Comparison of ENCODE assay signal across 17 cellular contexts in genomic region chr10:89263531-89263930, GRCh38. TPM values are rescaled to one million over a fixed set of nuclear protein-coding genes. Genes with fewer than 3 reads are reported as not detected.
DNase-seq lines count a peak whose midpoint lies in the region; ATAC-seq and TF ChIP-seq lines count a peak whose summit lies in the region.
"Had no signal": no experiment of that assay in that cellular context is flagged by ENCODE, and none has a peak within 500 bp of the region (broad histone marks: within the 10 kb centered on the region; RNA-seq: fewer than 3 reads in every experiment).

No MANE protein-coding gene starts in this region.

- no peak overlapping the region for H3K4me3 Mint-ChIP-seq in MCF 10A (ENCODE audit: unreplicated experiment)
- H3K4me3 Mint-ChIP-seq: CD14-positive monocyte had no signal

- H4K5ac ChIP-seq in mesendoderm (ENCODE audit: low read length): no peak overlapping the region

- no TSS peak for BruUV-seq in MCF 10A (replicated peaks; lab: Mats Ljungman, UMichigan)

- no peak overlapping the region for H3K4me3 ChIP-seq in breast epithelium
- H3K4me3 ChIP-seq in mesendoderm (ENCODE audit: low read length): no peak overlapping the region
- no peak overlapping the region for H3K4me3 ChIP-seq in mucosa of descending colon

- no peak overlapping the region for H4K8ac ChIP-seq in mesendoderm (ENCODE audit: low read depth, low read length)

- no peaks in the 10 kb centered on the region for H3K9me3 Mint-ChIP-seq in MCF 10A (ENCODE audit: unreplicated experiment)

- H3K27me3 Mint-ChIP-seq in MCF 10A (ENCODE audit: insufficient read depth, unreplicated experiment): no peaks in the 10 kb centered on the region

- peak overlapping the region; percentile 56 for H3K56ac ChIP-seq in mesendoderm (ENCODE audit: low read length)

- no peak overlapping the region for H3K18ac ChIP-seq in mesendoderm (ENCODE audit: low read length)

- H3K27ac ChIP-seq in breast epithelium (no peak overlapping the region), VCaP (peak overlapping the region; percentile 66), mesendoderm (ENCODE audit: low read depth, low read length) (no peak overlapping the region)

- H2BK5ac ChIP-seq in mesendoderm (ENCODE audit: low read length): no peak overlapping the region

- H3K79me2 ChIP-seq in mesendoderm (ENCODE audit: control insufficient read depth, insufficient read depth, low read length): no peaks in the 10 kb centered on the region

- no peak for DNase-seq in MCF 10A (ENCODE audit: unreplicated experiment)
- no peak for DNase-seq in breast epithelium (ENCODE audit: low spot score in 2 of 2)
- no peak for DNase-seq in mesendoderm
- no peak for DNase-seq in retina
- DNase-seq in HuH-7 (ENCODE audit: low spot score): no peak
- no peak for DNase-seq in mucosa of descending colon
- DNase-seq: COR-L47, DMS53, HCEC 1CT, NCI-H146, NCI-H2081 treated with DMSO at 0.1 percent for 48 hours, NCI-H524 treated with DMSO at 0.1 percent for 48 hours had no signal

- intact Hi-C loops in MCF 10A (cut with micrococcal nuclease) (no loop called here), breast epithelium (cut with DNase I; ENCODE audit: low total_unique reads) (no loop called here), mucosa of descending colon (cut with DNase I, micrococcal nuclease) (no loop called here)

- H3K4me2 ChIP-seq in mesendoderm (ENCODE audit: low read length): no peak overlapping the region

- H2BK15ac ChIP-seq in mesendoderm (replicated peaks; ENCODE audit: low read depth): no peak overlapping the region

- H2BK120ac ChIP-seq in mesendoderm (ENCODE audit: low read depth, low read length): no peak overlapping the region

- no peaks in the 10 kb centered on the region for H3K9me3 ChIP-seq in breast epithelium
- H3K9me3 ChIP-seq in mucosa of descending colon: no peaks in the 10 kb centered on the region

- H3K27me3 ChIP-seq in breast epithelium (no peaks in the 10 kb centered on the region), mesendoderm (ENCODE audit: insufficient read depth, low read length, poor library complexity) (no peaks in the 10 kb centered on the region)

- H3K4ac ChIP-seq in mesendoderm (ENCODE audit: low read depth, low read length): peak overlapping the region; percentile 22

- no peak overlapping the region for H3K23ac ChIP-seq in mesendoderm (ENCODE audit: low read length)

- no peak overlapping the region for H3K9ac ChIP-seq in mesendoderm (ENCODE audit: low read length)

- TF ChIP-seq POLR2A in breast epithelium (IDR thresholded peaks at IDR 0.05): no peak
- TF ChIP-seq POLR2A in GM18505 (IDR thresholded peaks at IDR 0.05; ENCODE audit: borderline replicate concordance, extremely low read depth, insufficient read depth, insufficient read length): no peak

- POLR2A ChIA-PET in MCF 10A (lab: Yijun Ruan, JAX): interaction anchor here (1.2 kb wide), 1 partner anchor 15 kb away, joined by 4 read pairs; no protein-coding TSS in a partner anchor

- H3K36me3 ChIP-seq in breast epithelium (no peaks in the 10 kb centered on the region), mesendoderm (ENCODE audit: control insufficient read depth, insufficient read depth, low read length) (no peaks in the 10 kb centered on the region), mucosa of descending colon (ENCODE audit: low read depth) (no peaks in the 10 kb centered on the region)

- CTCF ChIA-PET in MCF 10A (lab: Yijun Ruan, JAX): interaction anchor here (0.8 to 1.6 kb wide), 4 partner anchors 8 to 129 kb away, joined by 4 to 7 read pairs (median 4); partner anchors contain the start of gene IFIT1

- peak overlapping the region; percentile 70 for H3K27ac Mint-ChIP-seq in MCF 10A (ENCODE audit: low read depth, unreplicated experiment)

- TF ChIP-seq CTCF in MCF 10A (IDR thresholded peaks at IDR 0.05; ENCODE audit: unreplicated experiment) (no peak), breast epithelium (IDR thresholded peaks at IDR 0.05) (no peak), VCaP (conservative IDR thresholded peaks at IDR 0.05) (no peak), mucosa of descending colon (IDR thresholded peaks at IDR 0.05) (no peak)

- H2AK5ac ChIP-seq in mesendoderm (ENCODE audit: low read length): peak overlapping the region; percentile 24

- no CpG with 5 or more reads among the region's 1 CpG for WGBS in mesendoderm (ENCODE audit: extremely low coverage, insufficient coverage, low lambda C conversion rate)

- ATAC-seq in mucosa of descending colon: no peak
- no peak for ATAC-seq in GM18505 (IDR thresholded peaks at IDR 0.05; ENCODE audit: unreplicated experiment)

- no peaks in the 10 kb centered on the region for H3K79me1 ChIP-seq in mesendoderm (ENCODE audit: low read length)

- peaks cover 27% of the 10 kb centered on the region for H3K4me1 Mint-ChIP-seq in MCF 10A (ENCODE audit: insufficient read depth, unreplicated experiment)

- no peaks in the 10 kb centered on the region for H3K36me3 Mint-ChIP-seq in MCF 10A (ENCODE audit: insufficient read depth, unreplicated experiment)

- H3K4me1 ChIP-seq in breast epithelium (no peaks in the 10 kb centered on the region), mesendoderm (ENCODE audit: control insufficient read depth, low read depth, low read length) (peaks cover 16% of the 10 kb centered on the region), mucosa of descending colon (ENCODE audit: low read depth) (no peaks in the 10 kb centered on the region)

RNA-seq across cellular contexts. Expression of gene LIPA, which starts 12.0 kb away (rescaled TPM):
- total RNA-seq in MCF 10A (2022): 18.5 and 22.3 TPM in 2 replicates
- 10 to 100 TPM; 44.9 to 90.7 (median 67.2) TPM for total RNA-seq in breast epithelium
- 39.3 TPM for polyA plus RNA-seq in mesendoderm (2013, experiment 1 of 2)
- 38.4 TPM for polyA plus RNA-seq in mesendoderm (2013, experiment 2 of 2)
- total RNA-seq in mucosa of descending colon: 10 to 100 TPM; 20.6 to 34.5 (median 29.6) TPM

RNA-seq across cellular contexts. Expression of gene IFIT2, which starts 38.3 kb away (rescaled TPM):
- total RNA-seq in MCF 10A (2022): 0.58 and 1.3 TPM in 2 replicates
- total RNA-seq in breast epithelium: 1 to 10 TPM; 2.6 to 6.6 (median 3.5) TPM
- polyA plus RNA-seq in mesendoderm (2013, experiment 1 of 2): 2.3 TPM
- polyA plus RNA-seq in mesendoderm (2013, experiment 2 of 2): 2.3 TPM
- total RNA-seq in mucosa of descending colon: 1 to 10 TPM; 6.9 to 7.6 (median 7.5) TPM

RNA-seq across cellular contexts. Expression of gene CH25H, which starts 56.4 kb away (rescaled TPM):
- total RNA-seq in MCF 10A (2022): not detected in 2 replicates
- total RNA-seq in breast epithelium: 1 to 10 TPM in 2 of 3 donors, under 1 TPM in 1; 0.16 to 6.0 (median 2.0) TPM
- polyA plus RNA-seq in mesendoderm (2013, experiment 1 of 2): 0.08 TPM
- 0.13 TPM for polyA plus RNA-seq in mesendoderm (2013, experiment 2 of 2)
- 1 to 10 TPM in 1 of 3 donors, under 1 TPM in 2; 0.80 to 1.2 (median 0.84) TPM for total RNA-seq in mucosa of descending colon
- total RNA-seq: HT-29, OCI-LY7 had no signal
